Comparison of ENCODE assay signal across 26 cellular contexts in the genomic region with DNA sequence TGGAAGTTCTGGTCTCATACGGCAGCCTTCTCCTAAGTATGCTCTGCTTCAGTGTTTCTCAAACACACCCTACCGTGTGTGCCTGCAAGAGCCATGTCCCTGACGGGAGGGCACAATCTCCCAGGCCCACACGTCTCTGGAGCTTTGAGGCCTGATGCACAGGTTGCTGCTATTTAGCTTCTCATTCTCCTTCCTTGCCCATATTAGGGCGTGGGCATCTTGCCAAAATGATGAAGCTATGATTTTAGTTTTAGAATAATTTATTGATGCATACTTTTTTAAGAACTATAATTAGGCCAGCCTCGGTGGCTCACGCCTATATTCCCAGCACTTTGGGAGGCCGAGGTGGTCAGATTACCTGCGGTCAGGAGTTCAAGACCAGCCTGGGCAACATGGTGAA.
DNase-seq lines count a peak whose midpoint lies in the region; ATAC-seq, FAIRE-seq and TF ChIP-seq lines count a peak whose summit lies in the region.
"Had no signal": no experiment of that assay in that cellular context is flagged by ENCODE, and none has a peak within 500 bp of the region (broad histone marks: within the 10 kb centered on the region; RNA-seq: fewer than 3 reads in every experiment).

No MANE protein-coding gene starts in this region.

- BruUV-seq in K562 (replicated peaks; lab: Mats Ljungman, UMichigan), result no TSS peak

- no peak for TF ChIP-seq CTCF in K562 (IDR thresholded peaks at IDR 0.05 in 2 of 3, conservative IDR thresholded peaks at IDR 0.05 in 1 of 3; ENCODE audit: insufficient read depth in 2 of 3, low read depth in 1 of 3, low read length in 3 of 3)

- no peaks in the 10 kb centered on the region for H3K9me3 ChIP-seq in K562 (replicated peaks; ENCODE audit: control insufficient read depth, insufficient read depth, low read depth, low read length)
- H3K9me3 ChIP-seq: Caco-2, SJCRH30 had no signal

- no peak overlapping the region for H3K4me2 ChIP-seq in K562 (ENCODE audit: insufficient read depth, low read length)
- H3K4me2 ChIP-seq: PC-9 had no signal

- no peak overlapping the region for H3K9ac ChIP-seq in K562 (ENCODE audit: insufficient read depth in 1 of 2, low read depth in 2 of 2, low read length in 2 of 2)

- no peaks in the 10 kb centered on the region for H3K27me3 ChIP-seq in K562 (ENCODE audit: control insufficient read depth in 2 of 2, insufficient read depth in 2 of 2, low read length in 2 of 2)
- H3K27me3 ChIP-seq: SJCRH30 had no signal

- in situ Hi-C loops in K562 (cut with MboI), result no loop called here

- no peaks in the 10 kb centered on the region for H4K20me1 ChIP-seq in K562 (replicated peaks; ENCODE audit: control insufficient read depth, insufficient read depth, low read length)

- peak; percentile 9 for DNase-seq in DMS 273 (lab: John Stamatoyannopoulos, UW; ENCODE audit: unreplicated experiment)
- no peak for DNase-seq in DMS 273 treated with DMSO at 0.1 percent for 48 hours (lab: John Stamatoyannopoulos, UW)
- DNase-seq in K562 (ENCODE audit: extremely low read depth in 1 of 4, low spot score in 3 of 4), result no peak
- DNase-seq in erythroblast (lab: John Stamatoyannopoulos, UW), result peak; percentile 43 to 63
- peak in 1 of 49 donors; percentile 78 for DNase-seq in substantia nigra (lab: John Stamatoyannopoulos, UW)
- DNase-seq in DMS53 (lab: John Stamatoyannopoulos, UW), result no peak
- no peak for DNase-seq in SK-N-DZ (ENCODE audit: low spot score)
- DNase-seq in stimulated activated CD4-positive, alpha-beta T cell treated with anti-CD3 and anti-CD28 coated beads, Interleukin-1b, Interleukin-23, amount 100 ng/mL, for 48 hours, result no peak
- DNase-seq: Caco-2; CD8-positive, alpha-beta T cell; DND-41; H7; NCI-H1092; NCI-H1417 treated with DMSO at 0.1 percent for 48 hours; NCI-H1694 treated with DMSO at 0.1 percent for 48 hours; NCI-H2081 treated with DMSO at 0.1 percent for 48 hours; NCI-H2171 treated with DMSO at 0.1 percent for 48 hours; NCI-H345; NCI-H510A treated with DMSO at 0.1 percent for 48 hours; NCI-H748 treated with DMSO at 0.1 percent for 48 hours; NK-92 treated with Interleukin-12 subunit alpha and Interleukin-12 subunit beta, amount 100 ng/mL, for 24 hours; PC-9; SJCRH30 had no signal

- TF ChIP-seq POLR2A in K562 (conservative IDR thresholded peaks at IDR 0.05), result no peak
- TF ChIP-seq POLR2A in erythroblast (IDR thresholded peaks at IDR 0.05; ENCODE audit: low read length), result no peak

- no peak for ATAC-seq in K562
- ATAC-seq: CD8-positive, alpha-beta T cell had no signal

- no peak overlapping the region for H3K27ac ChIP-seq in K562 (ENCODE audit: extremely low read depth, low read depth, low read length)
- H3K27ac ChIP-seq in substantia nigra (ENCODE audit: low read depth, low read length, poor library complexity, severe bottlenecking), result peak overlapping the region; percentile 28
- H3K27ac ChIP-seq: 22Rv1, C4-2B, PC-9, SJCRH30 had no signal

- peaks cover 0 to 9% of the 10 kb centered on the region in 2 experiments; a peak in 2 of 5 replicates for H3K4me1 ChIP-seq in K562 (replicated peaks in 1 of 2; ENCODE audit: control insufficient read depth in 2 of 2, insufficient read depth in 2 of 2, low read length in 2 of 2)
- H3K4me1 ChIP-seq: Caco-2, SJCRH30 had no signal

- CTCF ChIA-PET in K562 (lab: Yijun Ruan, JAX; ENCODE audit: low intra/inter-chr PET ratio), result no interaction called here

- no peaks in the 10 kb centered on the region for H3K9me1 ChIP-seq in K562 (ENCODE audit: control insufficient read depth, insufficient read depth, low read length)

- H3K4me3 ChIP-seq in K562, result no peak overlapping the region
- H3K4me3 ChIP-seq: PC-9, SJCRH30 had no signal

- no peak for TF ChIP-seq EP300 in K562 (IDR thresholded peaks at IDR 0.05; ENCODE audit: low read length)

- POLR2A ChIA-PET in K562 (lab: Yijun Ruan, JAX), result no interaction called here

- peaks cover 4% of the 10 kb centered on the region; the same call in 2 of the 3 replicates for H3K36me3 ChIP-seq in K562 (ENCODE audit: control insufficient read depth, insufficient read depth, low read length)
- H3K36me3 ChIP-seq: SJCRH30 had no signal

- H3K79me2 ChIP-seq in K562 (ENCODE audit: control insufficient read depth, insufficient read depth, low read length), result no peaks in the 10 kb centered on the region

- FAIRE-seq in K562 (lab: Jason Lieb, UNC), result no peak
- FAIRE-seq: GM18507 had no signal

- intact Hi-C loops in K562 (cut with micrococcal nuclease), result no loop called here

- WGBS in K562 (ENCODE audit: insufficient coverage, low coverage, missing lambda C conversion rate), result 83% methylated on average over 9 of the region's 9 CpGs

- TF ChIP-seq RAD21 in K562 (CRISPR knock-in tag; conservative IDR thresholded peaks at IDR 0.05 in 1 of 2, IDR thresholded peaks at IDR 0.05 in 1 of 2), result no peak

- no peak overlapping the region for H2AFZ ChIP-seq in K562 (ENCODE audit: low read depth, low read length)
- H2AFZ ChIP-seq: PC-9 had no signal

TF ChIP-seq in K562, 482 proteins besides CTCF, POLR2A, EP300 and RAD21:
- TF ChIP-seq NFIC (IDR thresholded peaks at IDR 0.05) (peak; percentile 51; the same call in 1 of the 2 replicates), SRF (CRISPR knock-in tag; IDR thresholded peaks at IDR 0.05) (peak; percentile 63 to 93; a peak in 3 of 4 replicates)
- TF ChIP-seq, protein P1, sequence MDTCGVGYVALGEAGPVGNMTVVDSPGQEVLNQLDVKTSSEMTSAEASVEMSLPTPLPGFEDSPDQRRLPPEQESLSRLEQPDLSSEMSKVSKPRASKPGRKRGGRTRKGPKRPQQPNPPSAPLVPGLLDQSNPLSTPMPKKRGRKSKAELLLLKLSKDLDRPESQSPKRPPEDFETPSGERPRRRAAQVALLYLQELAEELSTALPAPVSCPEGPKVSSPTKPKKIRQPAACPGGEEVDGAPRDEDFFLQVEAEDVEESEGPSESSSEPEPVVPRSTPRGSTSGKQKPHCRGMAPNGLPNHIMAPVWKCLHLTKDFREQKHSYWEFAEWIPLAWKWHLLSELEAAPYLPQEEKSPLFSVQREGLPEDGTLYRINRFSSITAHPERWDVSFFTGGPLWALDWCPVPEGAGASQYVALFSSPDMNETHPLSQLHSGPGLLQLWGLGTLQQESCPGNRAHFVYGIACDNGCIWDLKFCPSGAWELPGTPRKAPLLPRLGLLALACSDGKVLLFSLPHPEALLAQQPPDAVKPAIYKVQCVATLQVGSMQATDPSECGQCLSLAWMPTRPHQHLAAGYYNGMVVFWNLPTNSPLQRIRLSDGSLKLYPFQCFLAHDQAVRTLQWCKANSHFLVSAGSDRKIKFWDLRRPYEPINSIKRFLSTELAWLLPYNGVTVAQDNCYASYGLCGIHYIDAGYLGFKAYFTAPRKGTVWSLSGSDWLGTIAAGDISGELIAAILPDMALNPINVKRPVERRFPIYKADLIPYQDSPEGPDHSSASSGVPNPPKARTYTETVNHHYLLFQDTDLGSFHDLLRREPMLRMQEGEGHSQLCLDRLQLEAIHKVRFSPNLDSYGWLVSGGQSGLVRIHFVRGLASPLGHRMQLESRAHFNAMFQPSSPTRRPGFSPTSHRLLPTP (IDR thresholded peaks at IDR 0.05; ENCODE audit: borderline replicate concordance, extremely low read depth, insufficient read length), result no peak

Comparison
In these comparisons a context has a peak if more than half of its experiments do, and no peak if none do; other contexts are left out.
1. DNase-seq: peak in DMS 273 (single experiment) and erythroblast (2 of 2); none in DMS 273 treated with DMSO at 0.1 percent for 48 hours (single experiment), K562 (0 of 4), DMS53 (single experiment), SK-N-DZ (single experiment) and stimulated activated CD4-positive, alpha-beta T cell treated with anti-CD3 and anti-CD28 coated beads, Interleukin-1b, Interleukin-23, amount 100 ng/mL, for 48 hours (single experiment).